Comparison of ENCODE assay signal across 12 cellular contexts in genomic region chr6:1313364-1313754, GRCh38. TPM values are rescaled to one million over a fixed set of nuclear protein-coding genes. Genes with fewer than 3 reads are reported as not detected.
A peak's percentile ranks its signal among the peaks of the same experiment; 100 is the strongest.
DNase-seq lines count a peak whose midpoint lies in the region; ATAC-seq and TF ChIP-seq lines count a peak whose summit lies in the region.
"Had no signal": no experiment of that assay in that cellular context is flagged by ENCODE, and none has a peak within 500 bp of the region (broad histone marks: within the 10 kb centered on the region; RNA-seq: fewer than 3 reads in every experiment).

No MANE protein-coding gene starts in this region.

- H3K36me3 ChIP-seq in kidney epithelial cell (ENCODE audit: control insufficient read depth, insufficient read depth, low read length) = no peaks in the 10 kb centered on the region
- H3K36me3 ChIP-seq: heart right ventricle had no signal

- H3K4me3 ChIP-seq in choroid plexus epithelial cell (ENCODE audit: low read depth, low read length) (peak overlapping the region; percentile 22), kidney epithelial cell (ENCODE audit: low read depth, low read length) (peak overlapping the region; percentile 52)
- H3K4me3 ChIP-seq: mucosa of descending colon had no signal

- peaks cover 2 to 3% (median 3%) of the 10 kb centered on the region in 3 donors for H3K36me3 Mint-ChIP-seq in immature natural killer cell
- no peaks in the 10 kb centered on the region for H3K36me3 Mint-ChIP-seq in chondrocyte (ENCODE audit: low read depth)
- H3K36me3 Mint-ChIP-seq: activated naive CD4-positive, alpha-beta T cell treated with anti-CD3 and anti-CD28 coated beads, Interleukin-2, amount 50 U/mL, for 24 hours had no signal

- H3K27ac Mint-ChIP-seq in immature natural killer cell = no peak overlapping the region
- no peak overlapping the region for H3K27ac Mint-ChIP-seq in chondrocyte (ENCODE audit: unreplicated experiment)

- peak; percentile 20 for DNase-seq in stimulated activated CD4-positive, alpha-beta T cell treated with anti-CD3 and anti-CD28 coated beads, Interleukin-15, amount 100 ng/mL, for 24 hours
- no peak for DNase-seq in stimulated activated CD4-positive, alpha-beta T cell treated with anti-CD3 and anti-CD28 coated beads, Interleukin-4, amount 100 ng/mL, for 4 hours
- DNase-seq in choroid plexus epithelial cell (ENCODE audit: low read depth) (no peak), kidney epithelial cell (ENCODE audit: low read depth) (no peak), immature natural killer cell (no peak), chondrocyte (ENCODE audit: low spot score) (no peak)
- DNase-seq: heart right ventricle had no signal

- H3K27me3 Mint-ChIP-seq in immature natural killer cell (ENCODE audit: low read depth in 3 of 3) (peaks cover 11 to 25% (median 23%) of the 10 kb centered on the region in 3 donors), chondrocyte (ENCODE audit: low read depth) (peaks cover 65% of the 10 kb centered on the region)

- TF ChIP-seq CTCF in choroid plexus epithelial cell (conservative IDR thresholded peaks at IDR 0.05; ENCODE audit: low read depth, low read length) = no peak
- no peak for TF ChIP-seq CTCF in kidney epithelial cell (IDR thresholded peaks at IDR 0.05; ENCODE audit: insufficient read depth, low read length, poor library complexity, severe bottlenecking)
- TF ChIP-seq CTCF in chondrocyte (IDR thresholded peaks at IDR 0.05) = no peak

- H3K4me3 Mint-ChIP-seq in immature natural killer cell = no peak overlapping the region
- no peak overlapping the region for H3K4me3 Mint-ChIP-seq in chondrocyte (ENCODE audit: unreplicated experiment)

- peaks cover 29% of the 10 kb centered on the region for H3K27me3 ChIP-seq in kidney epithelial cell (ENCODE audit: control insufficient read depth, insufficient read depth, low read length)

- ATAC-seq in GM19397 (IDR thresholded peaks at IDR 0.05; ENCODE audit: unreplicated experiment) = no peak
- no peak for ATAC-seq in GM21723 (IDR thresholded peaks at IDR 0.05; ENCODE audit: unreplicated experiment)
- ATAC-seq: heart right ventricle had no signal

- H3K4me1 Mint-ChIP-seq in immature natural killer cell = peaks cover 22 to 24% of the 10 kb centered on the region in 2 donors
- H3K4me1 Mint-ChIP-seq in chondrocyte (ENCODE audit: low read depth) = peaks cover 23% of the 10 kb centered on the region

- H3K9me3 Mint-ChIP-seq in immature natural killer cell (peaks cover 0 to 10% (median 0%) of the 10 kb centered on the region in 6 donors), chondrocyte (ENCODE audit: low read depth) (no peaks in the 10 kb centered on the region)
- H3K9me3 Mint-ChIP-seq: activated naive CD4-positive, alpha-beta T cell treated with anti-CD3 and anti-CD28 coated beads, Interleukin-2, amount 50 U/mL, for 24 hours had no signal

RNA-seq across cellular contexts. Expression of gene FOXQ1, which starts 1.5 kb away (rescaled TPM):
- total RNA-seq in kidney epithelial cell = 6.8 and 6.9 TPM in 2 replicates
- polyA plus RNA-seq in immature natural killer cell = not detected
- total RNA-seq in chondrocyte = 0.15 TPM in 1 of 3 replicates, not detected in the others
- total RNA-seq: heart right ventricle, pulmonary artery endothelial cell had no signal
- polyA plus RNA-seq: heart right ventricle had no signal
